1 cellular context compared by ENCODE assay signal in genomic region chr17:1035546-1036170, GRCh38.
TF ChIP-seq lines count a peak whose summit lies in the region.

No MANE protein-coding gene starts in this region.

TF ChIP-seq in IMR-90, 13 proteins besides CTCF, POLR2A, EP300 and RAD21 (continued from another document):
- TF ChIP-seq NFE2L2 (IDR thresholded peaks at IDR 0.05; ENCODE audit: low read depth, low read length) (no peak), CHD1 (IDR thresholded peaks at IDR 0.05; ENCODE audit: low read depth, low read length) (no peak), ELK1 (IDR thresholded peaks at IDR 0.05; ENCODE audit: borderline replicate concordance, low read depth, low read length) (no peak), RCOR1 (IDR thresholded peaks at IDR 0.05; ENCODE audit: insufficient replicate concordance, low read length) (no peak)
